Comparison of ENCODE assay signal across 8 cellular contexts in the genomic region with DNA sequence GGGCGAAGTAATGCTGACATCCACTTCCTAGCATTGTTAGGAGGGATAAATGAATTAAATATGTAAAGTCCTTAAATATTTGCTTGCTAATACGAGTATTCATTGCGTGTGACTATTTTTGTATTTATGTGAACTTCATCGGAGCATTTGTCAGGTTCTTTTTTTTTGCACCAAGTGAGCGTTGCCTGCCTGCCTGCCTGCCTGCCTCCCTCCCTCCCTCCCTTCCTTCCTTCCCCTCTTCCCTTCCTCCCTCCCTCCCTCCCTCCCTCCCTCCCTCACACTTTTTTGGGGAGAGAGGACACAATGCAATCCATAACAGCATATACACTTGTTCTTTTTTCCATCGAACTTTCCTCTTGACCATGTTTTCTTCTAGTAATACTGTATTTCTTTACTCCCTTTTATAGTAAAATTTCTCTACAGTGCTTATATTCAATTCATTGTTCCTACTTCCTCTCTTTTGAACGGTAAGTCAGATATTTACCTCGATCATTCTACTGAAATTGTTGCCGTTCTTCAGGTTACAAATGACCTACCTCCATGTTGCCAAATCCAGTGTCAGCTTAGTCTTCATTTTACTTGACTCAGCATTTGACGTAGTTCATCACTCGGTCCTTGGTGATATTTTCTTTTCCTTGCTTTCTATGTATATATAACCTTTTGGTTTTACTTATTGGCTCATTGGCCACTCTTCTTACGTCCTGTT. TPM values are rescaled to one million over a fixed set of nuclear protein-coding genes. Genes with fewer than 3 reads are reported as not detected.
DNase-seq lines count a peak whose midpoint lies in the region; ATAC-seq and TF ChIP-seq lines count a peak whose summit lies in the region.

No MANE protein-coding gene starts in this region.

- H3K36me3 ChIP-seq in BLaER1 treated with 17β-estradiol and CSF1 and Interleukin-3, amounts not matched to agents 10 nM and 100 nM = peaks cover 0 to 5% (median 0%) of the 10 kb centered on the region in 11 experiments; a peak in 6 of 22 replicates
- H3K36me3 ChIP-seq in ectodermal cell (ENCODE audit: control insufficient read depth, insufficient read depth, low read length) (no peaks in the 10 kb centered on the region), upper lobe of left lung (no peaks in the 10 kb centered on the region)

- H3K27ac Mint-ChIP-seq in memory B cell = peak overlapping the region; percentile 99

- peak overlapping the region; percentile 84 to 96 (median 90) for H3K9ac ChIP-seq in BLaER1 treated with 17β-estradiol and CSF1 and Interleukin-3, amounts not matched to agents 10 nM and 100 nM

- no peaks in the 10 kb centered on the region for H3K27me3 ChIP-seq in BLaER1 treated with 17β-estradiol and CSF1 and Interleukin-3, amounts not matched to agents 10 nM and 100 nM
- H3K27me3 ChIP-seq in ectodermal cell (ENCODE audit: control insufficient read depth, insufficient read depth, low read length, poor library complexity, severe bottlenecking) (no peaks in the 10 kb centered on the region), upper lobe of left lung (no peaks in the 10 kb centered on the region)

- H3K9me3 ChIP-seq in BLaER1 treated with 17β-estradiol and CSF1 and Interleukin-3, amounts not matched to agents 10 nM and 100 nM (replicated peaks in 1 of 11) = peaks cover 0 to 6% (median 0%) of the 10 kb centered on the region in 11 experiments; a peak in 1 of 22 replicates
- H3K9me3 ChIP-seq in ectodermal cell (ENCODE audit: control insufficient read depth, low read length) (no peaks in the 10 kb centered on the region), upper lobe of left lung (no peaks in the 10 kb centered on the region)

- H3K4me1 ChIP-seq in BLaER1 treated with 17β-estradiol and CSF1 and Interleukin-3, amounts not matched to agents 10 nM and 100 nM = peaks cover 11 to 23% (median 19%) of the 10 kb centered on the region in 10 experiments; a peak in 19 of 20 replicates
- no peaks in the 10 kb centered on the region for H3K4me1 ChIP-seq in ectodermal cell (ENCODE audit: control insufficient read depth, insufficient read depth, low read length)
- peaks cover 0 to 10% (median 2%) of the 10 kb centered on the region in 4 donors for H3K4me1 ChIP-seq in upper lobe of left lung

- H3K4me3 ChIP-seq in BLaER1 treated with 17β-estradiol and CSF1 and Interleukin-3, amounts not matched to agents 10 nM and 100 nM = peak overlapping the region; percentile 68 to 88 (median 80)
- H3K4me3 ChIP-seq in ectodermal cell (ENCODE audit: insufficient read depth, low read depth, low read length) (peak overlapping the region; percentile 45), upper lobe of left lung (peak overlapping the region; percentile 39 to 68 (median 57))

- TF ChIP-seq POLR2A in upper lobe of left lung (IDR thresholded peaks at IDR 0.05) = no peak

- no peak for TF ChIP-seq EP300 in upper lobe of left lung (IDR thresholded peaks at IDR 0.05)

- 50 to 54% methylated on average over 10 to 12 of the region's 12 CpGs for WGBS in ectodermal cell, 2 experiments
- 0 to 2% methylated on average over 12 of the region's 12 CpGs for WGBS in upper lobe of left lung, 2 donors

- no peaks in the 10 kb centered on the region for H3K27me3 Mint-ChIP-seq in memory B cell

- peak overlapping the region; percentile 93 for H3K4me3 Mint-ChIP-seq in memory B cell

- H3K27ac ChIP-seq in BLaER1 treated with 17β-estradiol and CSF1 and Interleukin-3, amounts not matched to agents 10 nM and 100 nM = peak overlapping the region; percentile 90 to 96 (median 93)
- H3K27ac ChIP-seq in ectodermal cell (ENCODE audit: insufficient read depth, low read depth, low read length, poor library complexity, severe bottlenecking) (no peak overlapping the region), upper lobe of left lung (peak overlapping the region; percentile 93 to 97 (median 95))

- DNase-seq in RPMI7951 (ENCODE audit: low read depth) (peak; percentile 43), memory B cell (ENCODE audit: low spot score in 2 of 2) (no peak), upper lobe of left lung (no peak), activated gamma-delta T cell treated with Interleukin-2 at 50 U/mL for 16 hours (no peak)

- ATAC-seq in GM21381 (IDR thresholded peaks at IDR 0.05; ENCODE audit: unreplicated experiment) (peak; percentile 1), memory B cell (ENCODE audit: low read depth) (no peak), upper lobe of left lung (ENCODE audit: low FRiP score in 2 of 2) (peak in 1 of 2 donors; percentile 60), GM21825 (IDR thresholded peaks at IDR 0.05; ENCODE audit: unreplicated experiment) (no peak)

- H3K36me3 Mint-ChIP-seq in memory B cell = no peaks in the 10 kb centered on the region

- H3K4me2 ChIP-seq in BLaER1 treated with 17β-estradiol and CSF1 and Interleukin-3, amounts not matched to agents 10 nM and 100 nM = peak overlapping the region; percentile 57 to 95 (median 82)

- no peaks in the 10 kb centered on the region for H3K9me3 Mint-ChIP-seq in memory B cell

- TF ChIP-seq CTCF in upper lobe of left lung (IDR thresholded peaks at IDR 0.05) = no peak

- H4K20me1 ChIP-seq in BLaER1 treated with 17β-estradiol and CSF1 and Interleukin-3, amounts not matched to agents 10 nM and 100 nM = no peaks in the 10 kb centered on the region

- peaks cover 8% of the 10 kb centered on the region for H3K4me1 Mint-ChIP-seq in memory B cell

RNA-seq across cellular contexts. Expression of a gene that starts 0.9 kb away (rescaled TPM):
- 3.8 and 9.4 TPM in 2 replicates for total RNA-seq in RPMI7951 (2014; rRNA removed; shearing (Covaris generic))
- 3.9 TPM for polyA plus RNA-seq in ectodermal cell (2013, experiment 1 of 4)
- polyA plus RNA-seq in ectodermal cell (2013, experiment 2 of 4) = 1.4 TPM
- polyA plus RNA-seq in ectodermal cell (2013, experiment 3 of 4) = 2.1 TPM
- 3.2 TPM for polyA plus RNA-seq in ectodermal cell (2013, experiment 4 of 4)
- 10 to 100 TPM in 5 of 6 donors, 1 to 10 TPM in 1; 6.4 to 39.8 (median 18.0) TPM for total RNA-seq in upper lobe of left lung
